Comparison of ENCODE assay signal across 8 cellular contexts in genomic region chr10:30553018-30553624, GRCh38.
DNase-seq lines count a peak whose midpoint lies in the region; ATAC-seq and TF ChIP-seq lines count a peak whose summit lies in the region.
"Had no signal": no experiment of that assay in that cellular context is flagged by ENCODE, and none has a peak within 500 bp of the region (broad histone marks: within the 10 kb centered on the region; RNA-seq: fewer than 3 reads in every experiment).

No MANE protein-coding gene starts in this region.

- H2AK5ac ChIP-seq in mesenchymal stem cell (ENCODE audit: low read length, severe bottlenecking): no peak overlapping the region

- H3K18ac ChIP-seq in mesenchymal stem cell (ENCODE audit: low read depth in 1 of 2, low read length in 2 of 2): no peak overlapping the region

- peak overlapping the region in 1 of 2 experiments; percentile 42 for H2BK12ac ChIP-seq in mesenchymal stem cell (ENCODE audit: low read length in 2 of 2)

- H3K27me3 Mint-ChIP-seq in activated CD4-positive, alpha-beta T cell treated with anti-CD3 and anti-CD28 coated beads, Interleukin-2, amount 10 ng/mL, durations not matched to agents 7 days and 5 days: peaks cover 4% of the 10 kb centered on the region

- CTCF ChIA-PET in activated CD4-positive, alpha-beta T cell treated with anti-CD3 and anti-CD28 coated beads, Interleukin-2, amount 10 ng/mL, durations not matched to agents 7 days and 5 days (lab: Charles Lee): interaction anchor here (1.5 kb wide), 1 partner anchor 10 kb away, joined by 3 read pairs; no protein-coding TSS in a partner anchor

- no peak overlapping the region for H3K14ac ChIP-seq in mesenchymal stem cell (ENCODE audit: low read length in 2 of 2)

- H3K4ac ChIP-seq in mesenchymal stem cell (ENCODE audit: low read depth in 1 of 2, low read length in 2 of 2): no peak overlapping the region

- H3K79me1 ChIP-seq in mesenchymal stem cell (replicated peaks; ENCODE audit: low read length, poor library complexity, severe bottlenecking): no peaks in the 10 kb centered on the region

- TF ChIP-seq CTCF in upper lobe of right lung (IDR thresholded peaks at IDR 0.05): no peak

- H2BK120ac ChIP-seq in mesenchymal stem cell (ENCODE audit: low read depth, low read length): no peak overlapping the region

- H3K27ac Mint-ChIP-seq in activated CD4-positive, alpha-beta T cell treated with anti-CD3 and anti-CD28 coated beads, Interleukin-2, amount 10 ng/mL, durations not matched to agents 7 days and 5 days: no peak overlapping the region

- H3K9ac ChIP-seq in NT2/D1 (ENCODE audit: insufficient read length, low read depth) (peak overlapping the region; percentile 37), endocrine pancreas (ENCODE audit: control insufficient read depth, insufficient read depth, low read length) (no peak overlapping the region), mesenchymal stem cell (ENCODE audit: low read length) (peak overlapping the region; percentile 69)

- POLR2A ChIA-PET in activated CD4-positive, alpha-beta T cell treated with anti-CD3 and anti-CD28 coated beads, Interleukin-2, amount 10 ng/mL, durations not matched to agents 7 days and 5 days (lab: Charles Lee): no interaction called here

- no peak overlapping the region for H2BK5ac ChIP-seq in mesenchymal stem cell (ENCODE audit: low read depth, low read length, poor library complexity, severe bottlenecking)

- ATAC-seq in upper lobe of right lung (no peak), GM19452 (IDR thresholded peaks at IDR 0.05; ENCODE audit: unreplicated experiment) (no peak), esophagus mucosa (no peak)

- no peak overlapping the region for H3K27ac ChIP-seq in mesenchymal stem cell (ENCODE audit: low read length, poor library complexity, severe bottlenecking)
- peak overlapping the region; percentile 91 for H3K27ac ChIP-seq in upper lobe of right lung

- peaks cover 4% of the 10 kb centered on the region for H3K4me1 ChIP-seq in NT2/D1 (ENCODE audit: insufficient read depth, insufficient read length)
- H3K4me1 ChIP-seq in endocrine pancreas (ENCODE audit: control insufficient read depth, insufficient read depth, low read length): no peaks in the 10 kb centered on the region
- H3K4me1 ChIP-seq in mesenchymal stem cell (ENCODE audit: control insufficient read depth, insufficient read depth, low read depth, low read length): peaks cover 2% of the 10 kb centered on the region
- peaks cover 20% of the 10 kb centered on the region for H3K4me1 ChIP-seq in upper lobe of right lung

- no peak overlapping the region for H3K4me2 ChIP-seq in mesenchymal stem cell (ENCODE audit: low read length, poor library complexity, severe bottlenecking)

- no peaks in the 10 kb centered on the region for H3K9me3 Mint-ChIP-seq in activated CD4-positive, alpha-beta T cell treated with anti-CD3 and anti-CD28 coated beads, Interleukin-2, amount 10 ng/mL, durations not matched to agents 7 days and 5 days
- H3K9me3 Mint-ChIP-seq: HFFc6 had no signal

- DNase-seq in NT2/D1 (ENCODE audit: low read depth, low spot score): peak; percentile 67
- DNase-seq in mesenchymal stem cell: no peak
- DNase-seq in upper lobe of right lung: no peak
- no peak for DNase-seq in activated CD4-positive, alpha-beta T cell treated with anti-CD3 and anti-CD28 coated beads, Interleukin-2, amount 10 ng/mL, durations not matched to agents 7 days and 5 days

- intact Hi-C loops in upper lobe of right lung (cut with DNase I): no loop called here

- H3K36me3 Mint-ChIP-seq in activated CD4-positive, alpha-beta T cell treated with anti-CD3 and anti-CD28 coated beads, Interleukin-2, amount 10 ng/mL, durations not matched to agents 7 days and 5 days (ENCODE audit: low read depth): no peaks in the 10 kb centered on the region

- no peaks in the 10 kb centered on the region for H3K36me3 ChIP-seq in NT2/D1 (ENCODE audit: insufficient read depth, insufficient read length, low read length)
- H3K36me3 ChIP-seq in endocrine pancreas (ENCODE audit: control insufficient read depth, insufficient read depth, low read length): no peaks in the 10 kb centered on the region
- no peaks in the 10 kb centered on the region for H3K36me3 ChIP-seq in mesenchymal stem cell (ENCODE audit: control insufficient read depth in 1 of 2, insufficient read depth in 2 of 2, low read depth in 1 of 2, low read length in 2 of 2)
- H3K36me3 ChIP-seq in upper lobe of right lung: no peaks in the 10 kb centered on the region

- peaks cover 14% of the 10 kb centered on the region for H3K4me1 Mint-ChIP-seq in activated CD4-positive, alpha-beta T cell treated with anti-CD3 and anti-CD28 coated beads, Interleukin-2, amount 10 ng/mL, durations not matched to agents 7 days and 5 days

- 59% methylated on average over 7 of the region's 7 CpGs for WGBS in mesenchymal stem cell

- H4K91ac ChIP-seq in mesenchymal stem cell (ENCODE audit: low read length): no peak overlapping the region

- no peaks in the 10 kb centered on the region for H3K27me3 ChIP-seq in NT2/D1 (ENCODE audit: insufficient read depth, insufficient read length)
- H3K27me3 ChIP-seq in endocrine pancreas (ENCODE audit: control insufficient read depth, insufficient read depth, low read length): no peaks in the 10 kb centered on the region
- H3K27me3 ChIP-seq in mesenchymal stem cell (ENCODE audit: control insufficient read depth in 1 of 2, insufficient read depth in 1 of 2, low read length in 2 of 2): no peaks in the 10 kb centered on the region
- no peaks in the 10 kb centered on the region for H3K27me3 ChIP-seq in upper lobe of right lung

- no peak overlapping the region for H2AFZ ChIP-seq in mesenchymal stem cell (ENCODE audit: low read depth, low read length)

- H3K4me3 ChIP-seq in NT2/D1 (ENCODE audit: insufficient read length, low read depth) (peak overlapping the region; percentile 6), endocrine pancreas (ENCODE audit: control insufficient read depth, insufficient read depth, low read length) (peak overlapping the region; percentile 66), mesenchymal stem cell (ENCODE audit: insufficient read depth in 1 of 2, low read depth in 1 of 2, low read length in 2 of 2) (peak overlapping the region in 1 of 2 experiments; percentile 64), upper lobe of right lung (no peak overlapping the region)

- H3K4me3 Mint-ChIP-seq in activated CD4-positive, alpha-beta T cell treated with anti-CD3 and anti-CD28 coated beads, Interleukin-2, amount 10 ng/mL, durations not matched to agents 7 days and 5 days: no peak overlapping the region

- no peak overlapping the region for H2BK15ac ChIP-seq in mesenchymal stem cell (ENCODE audit: low read depth, poor library complexity, severe bottlenecking)

- H3K23ac ChIP-seq in mesenchymal stem cell (ENCODE audit: low read length in 2 of 2): no peak overlapping the region

- H4K8ac ChIP-seq in mesenchymal stem cell (ENCODE audit: low read length): peak overlapping the region; percentile 88

- no peaks in the 10 kb centered on the region for H3K9me3 ChIP-seq in NT2/D1 (ENCODE audit: insufficient read depth, low read length)
- no peaks in the 10 kb centered on the region for H3K9me3 ChIP-seq in endocrine pancreas (ENCODE audit: control insufficient read depth, low read length)
- H3K9me3 ChIP-seq in mesenchymal stem cell (ENCODE audit: control insufficient read depth, low read length): no peaks in the 10 kb centered on the region
- H3K9me3 ChIP-seq in upper lobe of right lung: no peaks in the 10 kb centered on the region
